14 cellular contexts compared by ENCODE assay signal in the genomic region with DNA sequence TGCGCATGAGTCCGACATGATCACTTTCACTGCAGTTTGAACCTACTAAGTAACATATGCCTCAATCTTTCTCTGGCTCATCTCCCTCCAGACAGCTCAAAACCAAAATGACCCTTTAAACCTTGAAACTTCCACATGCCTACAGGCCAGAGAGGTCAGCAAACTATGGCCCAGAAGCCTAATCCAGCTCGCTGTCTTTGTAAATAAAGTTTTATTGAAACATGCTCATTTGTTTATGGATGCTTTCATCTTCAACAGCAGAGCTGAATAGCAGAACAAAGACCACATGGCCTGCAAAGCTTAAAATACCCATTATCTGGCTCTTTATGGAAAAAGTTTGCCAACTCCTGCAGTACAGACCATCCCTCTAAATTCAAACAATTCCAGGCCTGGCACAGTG. TPM values are rescaled to one million over a fixed set of nuclear protein-coding genes. Genes with fewer than 3 reads are reported as not detected.
A peak's percentile ranks its signal among the peaks of the same experiment; 100 is the strongest.
DNase-seq lines count a peak whose midpoint lies in the region; ATAC-seq, FAIRE-seq and TF ChIP-seq lines count a peak whose summit lies in the region.
"Had no signal": no experiment of that assay in that cellular context is flagged by ENCODE, and none has a peak within 500 bp of the region (broad histone marks: within the 10 kb centered on the region; RNA-seq: fewer than 3 reads in every experiment).

No MANE protein-coding gene starts in this region.

- H3F3A ChIP-seq in DOHH2 (ENCODE audit: control insufficient read depth, insufficient read depth) = peaks cover 10% of the 10 kb centered on the region

- H2AFZ ChIP-seq in astrocyte (ENCODE audit: low read depth, low read length) = no peak overlapping the region

- H3K27ac ChIP-seq in DOHH2 (ENCODE audit: low read depth, low read length) = no peak overlapping the region
- H3K27ac ChIP-seq in astrocyte (ENCODE audit: low read depth, low read length) = no peak overlapping the region

- H3K27ac Mint-ChIP-seq in astrocyte (ENCODE audit: unreplicated experiment) = no peak overlapping the region
- no peak overlapping the region for H3K27ac Mint-ChIP-seq in activated CD4-positive, alpha-beta memory T cell treated with anti-CD3 and anti-CD28 coated beads, Interleukin-2, amount 10 ng/mL, durations not matched to agents 7 days and 5 days

- no peak for ATAC-seq in GM18873 (IDR thresholded peaks at IDR 0.05; ENCODE audit: low FRiP score, unreplicated experiment)
- ATAC-seq: activated CD4-positive, CD25-positive, alpha-beta regulatory T cell treated with anti-CD3 and anti-CD28 coated beads, Interleukin-2, amount 50 U/mL, for 24 hours; PC-3 had no signal

- H3K9me3 Mint-ChIP-seq in astrocyte (ENCODE audit: unreplicated experiment) = no peaks in the 10 kb centered on the region
- no peaks in the 10 kb centered on the region for H3K9me3 Mint-ChIP-seq in activated CD4-positive, alpha-beta memory T cell treated with anti-CD3 and anti-CD28 coated beads, Interleukin-2, amount 10 ng/mL, durations not matched to agents 7 days and 5 days

- H3K36me3 Mint-ChIP-seq in astrocyte (ENCODE audit: low read depth, unreplicated experiment) = peaks cover 14% of the 10 kb centered on the region
- peaks cover 32% of the 10 kb centered on the region for H3K36me3 Mint-ChIP-seq in activated CD4-positive, alpha-beta memory T cell treated with anti-CD3 and anti-CD28 coated beads, Interleukin-2, amount 10 ng/mL, durations not matched to agents 7 days and 5 days (ENCODE audit: low read depth)

- peaks cover 36% of the 10 kb centered on the region for H3K4me1 ChIP-seq in DOHH2 (ENCODE audit: control insufficient read depth, low read length)
- H3K4me1 ChIP-seq in astrocyte (ENCODE audit: insufficient read depth, low read length) = peaks cover 19% of the 10 kb centered on the region

- peaks cover 26% of the 10 kb centered on the region for H3K4me1 Mint-ChIP-seq in astrocyte (ENCODE audit: low read depth, unreplicated experiment)
- peaks cover 48% of the 10 kb centered on the region for H3K4me1 Mint-ChIP-seq in activated CD4-positive, alpha-beta memory T cell treated with anti-CD3 and anti-CD28 coated beads, Interleukin-2, amount 10 ng/mL, durations not matched to agents 7 days and 5 days

- H3K27me3 ChIP-seq in DOHH2 (ENCODE audit: control insufficient read depth, low read length) = no peaks in the 10 kb centered on the region
- no peaks in the 10 kb centered on the region for H3K27me3 ChIP-seq in astrocyte (ENCODE audit: insufficient read depth, low read length)

- H3K4me3 Mint-ChIP-seq in astrocyte (ENCODE audit: unreplicated experiment) = peak overlapping the region; percentile 35
- H3K4me3 Mint-ChIP-seq in activated CD4-positive, alpha-beta memory T cell treated with anti-CD3 and anti-CD28 coated beads, Interleukin-2, amount 10 ng/mL, durations not matched to agents 7 days and 5 days = no peak overlapping the region

- FAIRE-seq in astrocyte (lab: Jason Lieb, UNC) = no peak

- H3K36me3 ChIP-seq in DOHH2 (ENCODE audit: control insufficient read depth, low read length) = peaks cover 32% of the 10 kb centered on the region
- peaks cover 7% of the 10 kb centered on the region for H3K36me3 ChIP-seq in astrocyte (ENCODE audit: insufficient read depth, low read length)

- CTCF ChIA-PET in activated CD4-positive, alpha-beta memory T cell treated with anti-CD3 and anti-CD28 coated beads, Interleukin-2, amount 10 ng/mL, durations not matched to agents 7 days and 5 days (lab: Charles Lee) = interaction anchor here (0.9 to 4.6 kb wide), 6 partner anchors 15 to 73 kb away, joined by 3 to 70 read pairs (median 14); partner anchors contain the start of genes FBXO46, QPCTL, SIX5 and SNRPD2

- POLR2A ChIA-PET in activated CD4-positive, alpha-beta memory T cell treated with anti-CD3 and anti-CD28 coated beads, Interleukin-2, amount 10 ng/mL, durations not matched to agents 7 days and 5 days (lab: Charles Lee) = interaction anchor here (1.3 to 4.4 kb wide), 3 partner anchors 8 to 24 kb away, joined by 7 to 31 read pairs (median 29); partner anchors contain the start of genes FBXO46, QPCTL and SNRPD2

- H3K79me2 ChIP-seq in DOHH2 (ENCODE audit: control insufficient read depth, low read length) (peaks cover 79% of the 10 kb centered on the region), astrocyte (ENCODE audit: insufficient read depth, low read length) (peaks cover 82% of the 10 kb centered on the region)

- no peaks in the 10 kb centered on the region for H3K27me3 Mint-ChIP-seq in astrocyte (ENCODE audit: low read depth, unreplicated experiment)
- H3K27me3 Mint-ChIP-seq in activated CD4-positive, alpha-beta memory T cell treated with anti-CD3 and anti-CD28 coated beads, Interleukin-2, amount 10 ng/mL, durations not matched to agents 7 days and 5 days = no peaks in the 10 kb centered on the region

- H3K4me2 ChIP-seq in DOHH2 (ENCODE audit: low read length) = peak overlapping the region; percentile 68; the same call in 1 of the 2 replicates
- H3K4me2 ChIP-seq in astrocyte (ENCODE audit: low read length) = no peak overlapping the region

- no peak for DNase-seq in astrocyte (ENCODE audit: low read depth)
- no peak for DNase-seq in activated CD4-positive, alpha-beta memory T cell treated with anti-CD3 and anti-CD28 coated beads, Interleukin-2, amount 10 ng/mL, durations not matched to agents 7 days and 5 days
- DNase-seq: C1 segment of cervical spinal cord, KBM-7, NCI-H1417 treated with DMSO at 0.1 percent for 48 hours, NCI-H446 treated with DMSO at 0.1 percent for 48 hours, PC-3 had no signal

- H3K9me3 ChIP-seq in DOHH2 (ENCODE audit: control insufficient read depth, insufficient read depth, low read length) (no peaks in the 10 kb centered on the region), astrocyte (ENCODE audit: insufficient read depth, low read depth, low read length) (no peaks in the 10 kb centered on the region)

- H3K4me3 ChIP-seq in DOHH2 (ENCODE audit: low read length) (no peak overlapping the region), astrocyte (ENCODE audit: insufficient read depth, low read depth, low read length) (no peak overlapping the region)

- no peaks in the 10 kb centered on the region for H3K9me2 ChIP-seq in DOHH2 (replicated peaks; ENCODE audit: control insufficient read depth, low read length)

- no peak for TF ChIP-seq CTCF in DOHH2 (IDR thresholded peaks at IDR 0.05; ENCODE audit: low read depth, low read length, poor library complexity, severe bottlenecking)
- no peak for TF ChIP-seq CTCF in astrocyte (IDR thresholded peaks at IDR 0.05; ENCODE audit: insufficient read depth, low read depth, low read length)

- no peak overlapping the region for H3K9ac ChIP-seq in astrocyte (ENCODE audit: low read length)

- H4K20me1 ChIP-seq in DOHH2 (ENCODE audit: control insufficient read depth, insufficient read depth, low read depth, low read length) (no peaks in the 10 kb centered on the region), astrocyte (ENCODE audit: insufficient read depth, low read length) (peaks cover 12% of the 10 kb centered on the region)

RNA-seq across cellular contexts. Expression of gene FBXO46, which starts 15.6 kb away (rescaled TPM):
- total RNA-seq in astrocyte = 19.6 and 21.1 TPM in 2 replicates
- 10 to 100 TPM; 34.4 to 36.4 TPM for total RNA-seq in activated CD4-positive, alpha-beta memory T cell treated with anti-CD3 and anti-CD28 coated beads, Interleukin-2, amount 10 ng/mL, durations not matched to agents 7 days and 5 days

RNA-seq across cellular contexts. Expression of gene MEIOSIN, which starts 18.1 kb away (rescaled TPM):
- total RNA-seq in astrocyte = not detected in 2 replicates
- not detected for total RNA-seq in activated CD4-positive, alpha-beta memory T cell treated with anti-CD3 and anti-CD28 coated beads, Interleukin-2, amount 10 ng/mL, durations not matched to agents 7 days and 5 days
- total RNA-seq: lung microvascular endothelial cell, osteocyte, PC-3, smooth muscle cell, temporal lobe had no signal

RNA-seq across cellular contexts. Expression of gene QPCTL, which starts 22.7 kb away (rescaled TPM):
- 21.8 and 23.4 TPM in 2 replicates for total RNA-seq in astrocyte
- total RNA-seq in activated CD4-positive, alpha-beta memory T cell treated with anti-CD3 and anti-CD28 coated beads, Interleukin-2, amount 10 ng/mL, durations not matched to agents 7 days and 5 days = 10 to 100 TPM in 1 of 2 experiments, 1 to 10 TPM in 1; 9.1 to 11.9 TPM

RNA-seq across cellular contexts. Expression of gene SNRPD2, which starts 23.4 kb away (rescaled TPM):
- total RNA-seq in astrocyte = 416 and 459 TPM in 2 replicates
- 100 to 1,000 TPM; 505 to 519 TPM for total RNA-seq in activated CD4-positive, alpha-beta memory T cell treated with anti-CD3 and anti-CD28 coated beads, Interleukin-2, amount 10 ng/mL, durations not matched to agents 7 days and 5 days

RNA-seq across cellular contexts. Expression of gene GIPR, which starts 47.1 kb away (rescaled TPM):
- total RNA-seq in astrocyte = 4.4 and 4.6 TPM in 2 replicates
- 10 to 100 TPM; 11.4 to 12.3 TPM for total RNA-seq in activated CD4-positive, alpha-beta memory T cell treated with anti-CD3 and anti-CD28 coated beads, Interleukin-2, amount 10 ng/mL, durations not matched to agents 7 days and 5 days
